In genomic region chr2:232981767-232982360, GRCh38 we compare ENCODE assay signal across 19 cellular contexts.
DNase-seq lines count a peak whose midpoint lies in the region; ATAC-seq and TF ChIP-seq lines count a peak whose summit lies in the region.
"Had no signal": no experiment of that assay in that cellular context is flagged by ENCODE, and none has a peak within 500 bp of the region (broad histone marks: within the 10 kb centered on the region; RNA-seq: fewer than 3 reads in every experiment).

No MANE protein-coding gene starts in this region.

- H3K27ac ChIP-seq in HEK293 (ENCODE audit: extremely low read depth, low read depth, low read length) (no peak overlapping the region), WERI-Rb-1 (no peak overlapping the region)
- H3K27ac ChIP-seq: cardiac muscle cell, gastrocnemius medialis, HL-60, pancreas had no signal

- CTCF ChIA-PET in HEK293 (lab: Yijun Ruan, JAX), result interaction anchor here (1.6 kb wide), 1 partner anchor 72 kb away, joined by 6 read pairs; no protein-coding TSS in a partner anchor

- H3K9me3 ChIP-seq in HEK293 (ENCODE audit: control insufficient read depth, insufficient read depth, low read depth, low read length) (no peaks in the 10 kb centered on the region), WERI-Rb-1 (ENCODE audit: severe bottlenecking) (no peaks in the 10 kb centered on the region)
- H3K9me3 ChIP-seq: gastrocnemius medialis, pancreas had no signal

- no peaks in the 10 kb centered on the region for H3K27me3 ChIP-seq in WERI-Rb-1 (ENCODE audit: insufficient read depth, low read depth, severe bottlenecking)
- H3K27me3 ChIP-seq: pancreas had no signal

- no peak for ATAC-seq in stimulated activated naive B cell treated with anti-CD40 and anti-IgM and Interleukin-4, amounts not matched to agents 10 μg/mL and 1 μg/mL and 100 μg/mL, for 72 hours (replicated peaks)
- ATAC-seq in HG03097 (IDR thresholded peaks at IDR 0.05; ENCODE audit: low FRiP score, unreplicated experiment), result no peak
- no peak for ATAC-seq in GM21786 (IDR thresholded peaks at IDR 0.05; ENCODE audit: unreplicated experiment)
- ATAC-seq: activated CD8-positive, alpha-beta T cell treated with anti-CD3 and anti-CD28 coated beads, Interleukin-2, amount 10 ng/mL, durations not matched to agents 7 days and 5 days; gastrocnemius medialis had no signal

- peak overlapping the region; percentile 2 for H3K27ac Mint-ChIP-seq in stimulated activated naive B cell treated with anti-CD40 and anti-IgM and Interleukin-4, amounts not matched to agents 10 μg/mL and 1 μg/mL and 100 μg/mL, for 72 hours
- H3K27ac Mint-ChIP-seq: activated CD8-positive, alpha-beta T cell treated with anti-CD3 and anti-CD28 coated beads, Interleukin-2, amount 10 ng/mL, durations not matched to agents 7 days and 5 days had no signal

- TF ChIP-seq CTCF in HEK293 (tag by site-specific recombination; IDR thresholded peaks at IDR 0.05), result peak; percentile 22; the same call in 1 of the 2 replicates
- peak; percentile 21; the same call in 1 of the 2 replicates for TF ChIP-seq CTCF in WERI-Rb-1 (IDR thresholded peaks at IDR 0.05; ENCODE audit: low read depth, low read length)

- peaks cover 41 to 53% of the 10 kb centered on the region in 2 donors for H3K27me3 Mint-ChIP-seq in stimulated activated naive B cell treated with anti-CD40 and anti-IgM and Interleukin-4, amounts not matched to agents 10 μg/mL and 1 μg/mL and 100 μg/mL, for 72 hours

- DNase-seq in WERI-Rb-1, result no peak
- peak; percentile 56 for DNase-seq in islet precursor cell
- no peak for DNase-seq in stimulated activated naive B cell treated with anti-CD40 and anti-IgM and Interleukin-4, amounts not matched to agents 10 μg/mL and 1 μg/mL and 100 μg/mL, for 72 hours
- DNase-seq in foreskin melanocyte, result no peak
- no peak for DNase-seq in NCI-H2227 (lab: John Stamatoyannopoulos, UW; ENCODE audit: unreplicated experiment)
- DNase-seq: activated CD8-positive, alpha-beta T cell treated with anti-CD3 and anti-CD28 coated beads, Interleukin-2, amount 10 ng/mL, durations not matched to agents 7 days and 5 days; gastrocnemius medialis; GOT3; KBM-7; naive B cell; NCI-H1092; SHP77; stimulated activated CD4-positive, alpha-beta T cell treated with anti-CD3 and anti-CD28 coated beads, Interleukin-4, amount 100 ng/mL, for 1 hour had no signal

- POLR2A ChIA-PET in HEK293 (lab: Yijun Ruan, JAX), result no interaction called here

- H3K4me3 Mint-ChIP-seq in stimulated activated naive B cell treated with anti-CD40 and anti-IgM and Interleukin-4, amounts not matched to agents 10 μg/mL and 1 μg/mL and 100 μg/mL, for 72 hours, result no peak overlapping the region
- H3K4me3 Mint-ChIP-seq: activated CD8-positive, alpha-beta T cell treated with anti-CD3 and anti-CD28 coated beads, Interleukin-2, amount 10 ng/mL, durations not matched to agents 7 days and 5 days; naive B cell had no signal

- H3K36me3 ChIP-seq in HEK293 (ENCODE audit: control insufficient read depth in 2 of 2, insufficient read depth in 1 of 2, low read length in 2 of 2) (no peaks in the 10 kb centered on the region), WERI-Rb-1 (no peaks in the 10 kb centered on the region)
- H3K36me3 ChIP-seq: cardiac muscle cell, gastrocnemius medialis, pancreas had no signal

- H3K4me1 Mint-ChIP-seq in stimulated activated naive B cell treated with anti-CD40 and anti-IgM and Interleukin-4, amounts not matched to agents 10 μg/mL and 1 μg/mL and 100 μg/mL, for 72 hours, result peaks cover 19 to 30% of the 10 kb centered on the region in 2 donors

- no peaks in the 10 kb centered on the region for H3K4me1 ChIP-seq in HEK293 (ENCODE audit: control insufficient read depth, insufficient read depth, low read length)
- H3K4me1 ChIP-seq: gastrocnemius medialis, pancreas had no signal

- H3K9me3 Mint-ChIP-seq in stimulated activated naive B cell treated with anti-CD40 and anti-IgM and Interleukin-4, amounts not matched to agents 10 μg/mL and 1 μg/mL and 100 μg/mL, for 72 hours, result peaks cover 2 to 5% of the 10 kb centered on the region in 2 donors

- H3K36me3 Mint-ChIP-seq in stimulated activated naive B cell treated with anti-CD40 and anti-IgM and Interleukin-4, amounts not matched to agents 10 μg/mL and 1 μg/mL and 100 μg/mL, for 72 hours, result no peaks in the 10 kb centered on the region

- no peak overlapping the region for H3K4me3 ChIP-seq in HEK293 (ENCODE audit: low read depth, low read length)
- H3K4me3 ChIP-seq in WERI-Rb-1 (ENCODE audit: low read depth, low read length), result no peak overlapping the region
- H3K4me3 ChIP-seq: cardiac muscle cell, gastrocnemius medialis, pancreas had no signal

TF ChIP-seq in HEK293, 187 proteins besides CTCF, POLR2A, EP300 and RAD21:
- TF ChIP-seq ZIC2 (tag by site-specific recombination; IDR thresholded peaks at IDR 0.05), result peak; percentile 45
- TF ChIP-seq GLIS1 (tag by site-specific recombination; IDR thresholded peaks at IDR 0.05), result peak; percentile 51
- TF ChIP-seq ZNF518A (tag by site-specific recombination; conservative IDR thresholded peaks at IDR 0.05; ENCODE audit: low read depth), result no peak
TF ChIP-seq in HEK293: peak in this region for 2.
